ENCODE assay signal across 12 cellular contexts in genomic region chr15:61155741-61156700, GRCh38.
A peak's percentile ranks its signal among the peaks of the same experiment; 100 is the strongest.
DNase-seq lines count a peak whose midpoint lies in the region; ATAC-seq and TF ChIP-seq lines count a peak whose summit lies in the region.
"Had no signal": no experiment of that assay in that cellular context is flagged by ENCODE, and none has a peak within 500 bp of the region (broad histone marks: within the 10 kb centered on the region; RNA-seq: fewer than 3 reads in every experiment).

No MANE protein-coding gene starts in this region.

- WGBS in SK-N-SH (ENCODE audit: low lambda C conversion rate) = 76% methylated on average over 9 of the region's 9 CpGs
- 73% methylated on average over 8 of the region's 9 CpGs for WGBS in mesenchymal stem cell

- H3K79me2 ChIP-seq in SK-N-SH (ENCODE audit: insufficient read depth) = no peaks in the 10 kb centered on the region

- H2BK5ac ChIP-seq in mesenchymal stem cell (ENCODE audit: low read depth, low read length, poor library complexity, severe bottlenecking) = no peak overlapping the region

- H3K4me2 ChIP-seq in SK-N-SH = no peak overlapping the region
- no peak overlapping the region for H3K4me2 ChIP-seq in mesenchymal stem cell (ENCODE audit: low read length, poor library complexity, severe bottlenecking)

- peaks cover 4% of the 10 kb centered on the region for H3K79me1 ChIP-seq in mesenchymal stem cell (replicated peaks; ENCODE audit: low read length, poor library complexity, severe bottlenecking)

- no peak overlapping the region for H3K14ac ChIP-seq in mesenchymal stem cell (ENCODE audit: low read length in 2 of 2)

- no peaks in the 10 kb centered on the region for H3K27me3 ChIP-seq in SK-N-SH (ENCODE audit: insufficient read depth)
- H3K27me3 ChIP-seq in mesenchymal stem cell (ENCODE audit: control insufficient read depth in 1 of 2, insufficient read depth in 1 of 2, low read length in 2 of 2) = no peaks in the 10 kb centered on the region

- H3K4me3 ChIP-seq in SK-N-SH (ENCODE audit: low read depth in 2 of 2, low read length in 1 of 2) (no peak overlapping the region), mesenchymal stem cell (ENCODE audit: insufficient read depth in 1 of 2, low read depth in 1 of 2, low read length in 2 of 2) (peak overlapping the region in 1 of 2 experiments; percentile 47)
- H3K4me3 ChIP-seq: cardiac muscle cell had no signal

- H3K27me3 Mint-ChIP-seq in T-cell = peaks cover 34 to 47% of the 10 kb centered on the region in 2 donors

- no peak overlapping the region for H3K4ac ChIP-seq in mesenchymal stem cell (ENCODE audit: low read depth in 1 of 2, low read length in 2 of 2)

- POLR2A ChIA-PET in SK-N-SH (lab: Yijun Ruan, JAX) = no interaction called here
- POLR2A ChIA-PET in T-cell (lab: Charles Lee) = no interaction called here

- no peak overlapping the region for H3K4me3 Mint-ChIP-seq in T-cell
- H3K4me3 Mint-ChIP-seq: activated CD8-positive, alpha-beta T cell treated with anti-CD3 and anti-CD28 coated beads, Interleukin-2, amount 10 ng/mL, durations not matched to agents 7 days and 5 days; B cell had no signal

- no peak overlapping the region for H3K9ac ChIP-seq in SK-N-SH
- H3K9ac ChIP-seq in mesenchymal stem cell (ENCODE audit: low read length) = peak overlapping the region; percentile 55

- H3K36me3 Mint-ChIP-seq in T-cell = no peaks in the 10 kb centered on the region

- H3K27ac ChIP-seq in SK-N-SH (ENCODE audit: low read depth in 2 of 2, low read length in 1 of 2) (no peak overlapping the region), mesenchymal stem cell (ENCODE audit: low read length, poor library complexity, severe bottlenecking) (no peak overlapping the region)
- H3K27ac ChIP-seq: cardiac muscle cell had no signal

- H3K4me1 Mint-ChIP-seq in T-cell = no peaks in the 10 kb centered on the region
- H3K4me1 Mint-ChIP-seq: B cell had no signal

- no peaks in the 10 kb centered on the region for H3K36me3 ChIP-seq in SK-N-SH (replicated peaks in 1 of 2; ENCODE audit: control insufficient read depth in 1 of 2, insufficient read depth in 2 of 2, low read length in 1 of 2)
- no peaks in the 10 kb centered on the region for H3K36me3 ChIP-seq in mesenchymal stem cell (ENCODE audit: control insufficient read depth in 1 of 2, insufficient read depth in 2 of 2, low read depth in 1 of 2, low read length in 2 of 2)
- H3K36me3 ChIP-seq: cardiac muscle cell had no signal

- DNase-seq in SK-N-SH (no peak), fibroblast of gingiva (ENCODE audit: low read depth) (peak; percentile 25), mesenchymal stem cell (peak; percentile 11), T-cell (no peak), SIG-M5 (lab: John Stamatoyannopoulos, UW) (no peak)
- DNase-seq: activated CD8-positive, alpha-beta T cell treated with anti-CD3 and anti-CD28 coated beads, Interleukin-2, amount 10 ng/mL, durations not matched to agents 7 days and 5 days; NCI-H146 had no signal

- CTCF ChIA-PET in SK-N-SH (lab: Yijun Ruan, JAX) = interaction anchor here (1.1 kb wide), 1 partner anchor 13 kb away, joined by 3 read pairs; no protein-coding TSS in a partner anchor
- CTCF ChIA-PET in T-cell (lab: Charles Lee) = no interaction called here

- no peak overlapping the region for H2AK5ac ChIP-seq in mesenchymal stem cell (ENCODE audit: low read length, severe bottlenecking)

- H3K9me3 ChIP-seq in SK-N-SH (no peaks in the 10 kb centered on the region), mesenchymal stem cell (ENCODE audit: control insufficient read depth, low read length) (no peaks in the 10 kb centered on the region)

- no peak overlapping the region for H3K18ac ChIP-seq in mesenchymal stem cell (ENCODE audit: low read depth in 1 of 2, low read length in 2 of 2)

- H3K23ac ChIP-seq in mesenchymal stem cell (ENCODE audit: low read length in 2 of 2) = no peak overlapping the region

- no peak for TF ChIP-seq CTCF in SK-N-SH (IDR thresholded peaks at IDR 0.05)

- H2BK15ac ChIP-seq in mesenchymal stem cell (ENCODE audit: low read depth, poor library complexity, severe bottlenecking) = no peak overlapping the region

- TF ChIP-seq RAD21 in SK-N-SH (IDR thresholded peaks at IDR 0.05; ENCODE audit: low read length) = no peak

- H2BK120ac ChIP-seq in mesenchymal stem cell (ENCODE audit: low read depth, low read length) = no peak overlapping the region

- no peaks in the 10 kb centered on the region for H3K9me3 Mint-ChIP-seq in T-cell

- H2AFZ ChIP-seq in SK-N-SH (ENCODE audit: low read depth) (no peak overlapping the region), mesenchymal stem cell (ENCODE audit: low read depth, low read length) (no peak overlapping the region)

- peaks cover 0 to 9% of the 10 kb centered on the region in 2 experiments; a peak in 1 of 4 replicates for H3K4me1 ChIP-seq in SK-N-SH (ENCODE audit: control insufficient read depth in 1 of 2, insufficient read depth in 2 of 2, low read depth in 1 of 2, low read length in 1 of 2)
- no peaks in the 10 kb centered on the region for H3K4me1 ChIP-seq in mesenchymal stem cell (ENCODE audit: control insufficient read depth, insufficient read depth, low read depth, low read length)

- H2BK12ac ChIP-seq in mesenchymal stem cell (ENCODE audit: low read length in 2 of 2) = no peak overlapping the region

- no peak overlapping the region for H3K27ac Mint-ChIP-seq in T-cell
- H3K27ac Mint-ChIP-seq: activated CD8-positive, alpha-beta T cell treated with anti-CD3 and anti-CD28 coated beads, Interleukin-2, amount 10 ng/mL, durations not matched to agents 7 days and 5 days; B cell had no signal

- H4K20me1 ChIP-seq in SK-N-SH (ENCODE audit: insufficient read depth) = no peaks in the 10 kb centered on the region

- no peak overlapping the region for H4K8ac ChIP-seq in mesenchymal stem cell (ENCODE audit: low read length)

- TF ChIP-seq EP300 in SK-N-SH (IDR thresholded peaks at IDR 0.05; ENCODE audit: borderline replicate concordance in 1 of 2, low read depth in 1 of 2, low read length in 1 of 2) = no peak

- no peaks in the 10 kb centered on the region for H3F3A ChIP-seq in SK-N-SH (replicated peaks; ENCODE audit: insufficient read depth)

- no peak overlapping the region for H4K91ac ChIP-seq in mesenchymal stem cell (ENCODE audit: low read length)

- H3K9me2 ChIP-seq in SK-N-SH = no peaks in the 10 kb centered on the region

- ATAC-seq in SK-N-SH treated with all-trans-retinoic acid at 6 μM for 48 hours (peak; percentile 57; the same call in 2 of the 3 replicates), GM19395 (IDR thresholded peaks at IDR 0.05; ENCODE audit: unreplicated experiment) (no peak), T-cell (replicated peaks in 1 of 4) (no peak), HG02623 (IDR thresholded peaks at IDR 0.05; ENCODE audit: unreplicated experiment) (no peak)
- ATAC-seq: activated CD8-positive, alpha-beta T cell treated with anti-CD3 and anti-CD28 coated beads, Interleukin-2, amount 10 ng/mL, durations not matched to agents 7 days and 5 days had no signal

TF ChIP-seq in SK-N-SH treated with all-trans-retinoic acid at 6 μM for 48 hours, 23 proteins besides CTCF, POLR2A, EP300 and RAD21 (continues in another document):
- TF ChIP-seq BACH2 (CRISPR knock-in tag; IDR thresholded peaks at IDR 0.05; ENCODE audit: borderline replicate concordance) (no peak), ZFP3 (CRISPR knock-in tag; IDR thresholded peaks at IDR 0.05) (no peak), ZNF70 (CRISPR knock-in tag; IDR thresholded peaks at IDR 0.05) (no peak), ESRRG (CRISPR knock-in tag; IDR thresholded peaks at IDR 0.05) (no peak), GLIS3 (CRISPR knock-in tag; IDR thresholded peaks at IDR 0.05) (no peak), CSRNP3 (CRISPR knock-in tag; IDR thresholded peaks at IDR 0.05) (no peak), ISL1 (CRISPR knock-in tag; IDR thresholded peaks at IDR 0.05) (no peak)

TF ChIP-seq in SK-N-SH, 30 proteins besides CTCF, POLR2A, EP300 and RAD21:
- TF ChIP-seq TEAD4 (IDR thresholded peaks at IDR 0.05; ENCODE audit: borderline replicate concordance, insufficient read depth) (no peak), FOXJ3 (CRISPR knock-in tag; IDR thresholded peaks at IDR 0.05) (no peak), RXRA (IDR thresholded peaks at IDR 0.05; ENCODE audit: borderline replicate concordance, low read depth) (no peak), YY1 (IDR thresholded peaks at IDR 0.05; ENCODE audit: low read depth) (no peak), NFIC (IDR thresholded peaks at IDR 0.05; ENCODE audit: borderline replicate concordance) (no peak)

Comparison
In these comparisons a context has a peak if more than half of its experiments do, and no peak if none do; other contexts are left out.
1. DNase-seq: peak in fibroblast of gingiva (single experiment) and mesenchymal stem cell (single experiment); none in SK-N-SH (single experiment), T-cell (0 of 34) and SIG-M5 (single experiment).